ENCODE assay signal across 1 cellular context in the genomic region with DNA sequence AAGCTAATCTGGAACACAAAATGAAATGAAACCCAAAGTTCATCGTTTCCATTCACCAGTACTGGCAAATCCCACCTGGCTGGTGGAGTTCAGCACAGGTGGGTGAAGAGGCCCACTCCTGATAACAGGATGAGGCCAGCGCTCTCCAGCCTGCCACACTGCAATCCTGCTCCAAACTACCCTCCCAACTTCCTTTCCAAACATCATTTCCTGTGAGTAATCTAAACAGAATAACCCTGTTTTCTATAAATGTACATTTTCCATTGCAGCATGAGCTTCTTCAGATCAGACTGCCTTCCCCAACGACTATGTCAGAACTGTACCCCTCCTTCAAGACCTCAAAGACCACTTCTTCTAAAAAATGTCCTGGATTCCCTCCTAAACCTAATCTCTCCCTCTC.
TF ChIP-seq lines count a peak whose summit lies in the region.

No MANE protein-coding gene starts in this region.

TF ChIP-seq in endothelial cell of umbilical vein, 7 proteins besides CTCF, POLR2A, EP300 and RAD21 (continued from another document):
- TF ChIP-seq EZH2 (IDR thresholded peaks at IDR 0.05; ENCODE audit: borderline replicate concordance, low read depth, low read length, severe bottlenecking): no peak
- no peak for TF ChIP-seq GATA2 (IDR thresholded peaks at IDR 0.05; ENCODE audit: insufficient read depth, insufficient read length, low read depth, low read length)
- TF ChIP-seq POLR2AphosphoS5 (IDR thresholded peaks at IDR 0.05; ENCODE audit: insufficient read depth, low read depth, low read length): peak; percentile 72
- TF ChIP-seq, protein P1, sequence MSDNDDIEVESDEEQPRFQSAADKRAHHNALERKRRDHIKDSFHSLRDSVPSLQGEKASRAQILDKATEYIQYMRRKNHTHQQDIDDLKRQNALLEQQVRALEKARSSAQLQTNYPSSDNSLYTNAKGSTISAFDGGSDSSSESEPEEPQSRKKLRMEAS (IDR thresholded peaks at IDR 0.05; ENCODE audit: insufficient read depth, insufficient read length): no peak
- peak; percentile 34 for TF ChIP-seq FOS (IDR thresholded peaks at IDR 0.05; ENCODE audit: borderline replicate concordance, insufficient read depth, low read length)
- no peak for TF ChIP-seq MYC (IDR thresholded peaks at IDR 0.05; ENCODE audit: low read depth, low read length)
TF ChIP-seq in endothelial cell of umbilical vein: peak in this region for 3.
